ENCODE assay signal across 8 cellular contexts in genomic region chr3:46909535-46910161, GRCh38. TPM values are rescaled to one million over a fixed set of nuclear protein-coding genes. Genes with fewer than 3 reads are reported as not detected.
DNase-seq lines count a peak whose midpoint lies in the region; ATAC-seq and TF ChIP-seq lines count a peak whose summit lies in the region.

No MANE protein-coding gene starts in this region.

- no peaks in the 10 kb centered on the region for H3K79me2 ChIP-seq in OCI-LY3 (ENCODE audit: low read length)

- H3K4me1 Mint-ChIP-seq in naive thymus-derived CD4-positive, alpha-beta T cell, result peaks cover 8 to 19% (median 17%) of the 10 kb centered on the region in 7 donors

- peak; percentile 89 for ATAC-seq in naive thymus-derived CD4-positive, alpha-beta T cell
- ATAC-seq in HG02763 (IDR thresholded peaks at IDR 0.05; ENCODE audit: unreplicated experiment), result no peak

- intact Hi-C loops in naive thymus-derived CD4-positive, alpha-beta T cell (cut with micrococcal nuclease), result loop anchor here (1.0 to 10.0 kb wide), 6 partner anchors 43 to 415 kb away; no protein-coding TSS in a partner anchor

- POLR2A ChIA-PET in naive thymus-derived CD4-positive, alpha-beta T cell (lab: Charles Lee), result no interaction called here

- H3K9me3 ChIP-seq in OCI-LY3 (ENCODE audit: insufficient read depth, low read length), result no peaks in the 10 kb centered on the region
- H3K9me3 ChIP-seq in naive thymus-derived CD4-positive, alpha-beta T cell (ENCODE audit: control insufficient read depth in 2 of 3, low read length in 3 of 3), result no peaks in the 10 kb centered on the region

- H3K27ac Mint-ChIP-seq in naive thymus-derived CD4-positive, alpha-beta T cell, result peak overlapping the region in 1 of 9 donors; percentile 6

- CTCF ChIA-PET in naive thymus-derived CD4-positive, alpha-beta T cell (lab: Charles Lee), result interaction anchor here (0.6 to 1.7 kb wide), 8 partner anchors 9 to 262 kb away, joined by 3 to 9 read pairs (median 4); no protein-coding TSS in a partner anchor

- H3K4me3 ChIP-seq in OCI-LY3 (ENCODE audit: low read length), result peak overlapping the region; percentile 55
- H3K4me3 ChIP-seq in naive thymus-derived CD4-positive, alpha-beta T cell (ENCODE audit: low read length), result no peak overlapping the region

- H3K27ac ChIP-seq in OCI-LY3 (ENCODE audit: low read length), result no peak overlapping the region
- H3K27ac ChIP-seq in naive thymus-derived CD4-positive, alpha-beta T cell (ENCODE audit: low read depth, low read length), result no peak overlapping the region

- H3K27me3 Mint-ChIP-seq in naive thymus-derived CD4-positive, alpha-beta T cell, result no peaks in the 10 kb centered on the region

- H2AFZ ChIP-seq in OCI-LY3 (ENCODE audit: low read depth, low read length), result 0 out of 2 replicates have a peak overlapping the region, but pooled peaks have one; percentile 16

- H3K9me3 Mint-ChIP-seq in naive thymus-derived CD4-positive, alpha-beta T cell, result no peaks in the 10 kb centered on the region

- peak; percentile 93 for TF ChIP-seq CTCF in OCI-LY3 (IDR thresholded peaks at IDR 0.05; ENCODE audit: low read depth, low read length)

- no peaks in the 10 kb centered on the region for H4K20me1 ChIP-seq in OCI-LY3 (ENCODE audit: insufficient read depth, low read length)

- peak overlapping the region; percentile 8; the same call in 1 of the 2 replicates for H3K9ac ChIP-seq in OCI-LY3 (ENCODE audit: low read length)

- no peak overlapping the region for H3K4me3 Mint-ChIP-seq in naive thymus-derived CD4-positive, alpha-beta T cell

- TF ChIP-seq POLR2A in erythroblast (IDR thresholded peaks at IDR 0.05; ENCODE audit: low read length), result no peak

- H3K4me1 ChIP-seq in OCI-LY3 (ENCODE audit: low read length), result peaks cover 7% of the 10 kb centered on the region; the same call in 1 of the 2 replicates
- H3K4me1 ChIP-seq in naive thymus-derived CD4-positive, alpha-beta T cell (ENCODE audit: control insufficient read depth in 2 of 2, insufficient read depth in 2 of 2, low read length in 2 of 2), result peaks cover 11 to 17% of the 10 kb centered on the region in 2 donors

- H3K36me3 Mint-ChIP-seq in naive thymus-derived CD4-positive, alpha-beta T cell, result peaks cover 0 to 5% (median 0%) of the 10 kb centered on the region in 5 donors

- no peaks in the 10 kb centered on the region for H3K27me3 ChIP-seq in OCI-LY3 (ENCODE audit: low read depth, low read length)
- no peaks in the 10 kb centered on the region for H3K27me3 ChIP-seq in naive thymus-derived CD4-positive, alpha-beta T cell (ENCODE audit: control insufficient read depth in 2 of 2, insufficient read depth in 2 of 2, low read length in 2 of 2)

- peak overlapping the region; percentile 74 for H3K4me2 ChIP-seq in OCI-LY3 (ENCODE audit: low read length)

- DNase-seq in GF-D8 (lab: John Stamatoyannopoulos, UW), result peak; percentile 29
- peak; percentile 70 for DNase-seq in HT-29 (ENCODE audit: low spot score)
- peak; percentile 89 for DNase-seq in activated CD8-positive, alpha-beta memory T cell treated with anti-CD3 and anti-CD28 coated beads, Interleukin-2, amount 50 U/mL, for 48 hours
- peak; percentile 69 to 80 for DNase-seq in erythroblast (lab: John Stamatoyannopoulos, UW)
- DNase-seq in naive thymus-derived CD4-positive, alpha-beta T cell, result peak; percentile 42 to 76 (median 64)
- DNase-seq in stimulated activated CD8-positive, alpha-beta memory T cell treated with anti-CD3 and anti-CD28 coated beads, Interleukin-7, amount 100 ng/mL, for 1 hour (ENCODE audit: low read depth in 2 of 2), result peak; percentile 53 to 60

- peaks cover 14% of the 10 kb centered on the region for H3K36me3 ChIP-seq in OCI-LY3 (replicated peaks; ENCODE audit: low read depth, low read length)
- no peaks in the 10 kb centered on the region for H3K36me3 ChIP-seq in naive thymus-derived CD4-positive, alpha-beta T cell (ENCODE audit: control insufficient read depth in 2 of 3, insufficient read depth in 3 of 3, low read length in 3 of 3)

RNA-seq across cellular contexts. Expression of gene PTH1R, which starts 32.1 kb away (rescaled TPM):
- total RNA-seq in HT-29 (2014; rRNA removed; shearing (Covaris generic)), result not detected in 2 replicates
- not detected for total RNA-seq in naive thymus-derived CD4-positive, alpha-beta T cell
- polyA plus RNA-seq in naive thymus-derived CD4-positive, alpha-beta T cell, result not detected

RNA-seq across cellular contexts. Expression of gene MYL3, which starts 46.4 kb away (rescaled TPM):
- not detected in 2 replicates for total RNA-seq in HT-29 (2014; rRNA removed; shearing (Covaris generic))
- total RNA-seq in naive thymus-derived CD4-positive, alpha-beta T cell, result not detected
- not detected for polyA plus RNA-seq in naive thymus-derived CD4-positive, alpha-beta T cell

Comparison
In these comparisons a context has a peak if more than half of its experiments do, and no peak if none do; other contexts are left out.
1. DNase-seq: peak in every context shown above with its lines; median percentile 89 in activated CD8-positive, alpha-beta memory T cell treated with anti-CD3 and anti-CD28 coated beads, Interleukin-2, amount 50 U/mL, for 48 hours; 74 in erythroblast; 70 in HT-29; 64 in naive thymus-derived CD4-positive, alpha-beta T cell; 56 in stimulated activated CD8-positive, alpha-beta memory T cell treated with anti-CD3 and anti-CD28 coated beads, Interleukin-7, amount 100 ng/mL, for 1 hour; 29 in GF-D8.